In the genomic region with DNA sequence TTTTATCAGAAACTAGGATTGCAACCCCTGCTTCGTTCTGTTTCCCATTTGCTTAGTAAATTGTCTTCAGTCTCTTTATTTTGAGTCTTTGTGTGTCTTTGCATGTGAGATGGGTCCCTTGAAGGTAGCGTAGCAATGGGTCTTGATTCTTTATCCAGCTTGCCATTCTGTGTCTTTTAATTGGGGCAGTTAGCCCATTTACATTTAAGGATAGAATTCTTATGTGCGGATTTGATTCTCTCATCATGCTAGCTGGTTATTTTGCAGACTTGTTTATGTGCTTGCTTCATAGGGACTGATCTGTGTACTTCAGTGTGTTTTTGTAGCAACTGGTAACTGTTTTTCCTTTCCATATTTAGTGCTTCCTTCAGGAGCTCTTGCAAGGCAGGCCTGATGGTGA, we compare ENCODE assay signal across 13 cellular contexts.
A peak's percentile ranks its signal among the peaks of the same experiment; 100 is the strongest.
DNase-seq lines count a peak whose midpoint lies in the region; ATAC-seq and TF ChIP-seq lines count a peak whose summit lies in the region.
"Had no signal": no experiment of that assay in that cellular context is flagged by ENCODE, and none has a peak within 500 bp of the region (broad histone marks: within the 10 kb centered on the region; RNA-seq: fewer than 3 reads in every experiment).

No MANE protein-coding gene starts in this region.

- H3K4me3 Mint-ChIP-seq in natural killer cell: no peak overlapping the region
- no peak overlapping the region for H3K4me3 Mint-ChIP-seq in natural killer cell treated with Interleukin-12 subunit alpha and Interleukin-12 subunit beta and Interleukin-15 and Interleukin-18, amount 100 ng/mL, for 72 hours
- H3K4me3 Mint-ChIP-seq in central memory CD8-positive, alpha-beta T cell: no peak overlapping the region
- peak overlapping the region in 5 of 10 donors; percentile 4 to 49 (median 20) for H3K4me3 Mint-ChIP-seq in naive thymus-derived CD8-positive, alpha-beta T cell
- H3K4me3 Mint-ChIP-seq: GM23338 had no signal

- peak overlapping the region; percentile 19 to 41 for H3K27ac Mint-ChIP-seq in natural killer cell
- no peak overlapping the region for H3K27ac Mint-ChIP-seq in natural killer cell treated with Interleukin-12 subunit alpha and Interleukin-12 subunit beta and Interleukin-15 and Interleukin-18, amount 100 ng/mL, for 72 hours
- peak overlapping the region; percentile 64 for H3K27ac Mint-ChIP-seq in central memory CD8-positive, alpha-beta T cell (ENCODE audit: low read depth)
- H3K27ac Mint-ChIP-seq in naive thymus-derived CD8-positive, alpha-beta T cell: peak overlapping the region in 7 of 10 donors; percentile 34 to 78 (median 45)
- H3K27ac Mint-ChIP-seq: GM23338 had no signal

- H3K36me3 Mint-ChIP-seq in natural killer cell: no peaks in the 10 kb centered on the region
- H3K36me3 Mint-ChIP-seq in natural killer cell treated with Interleukin-12 subunit alpha and Interleukin-12 subunit beta and Interleukin-15 and Interleukin-18, amount 100 ng/mL, for 72 hours: peaks cover 18% of the 10 kb centered on the region
- peaks cover 16% of the 10 kb centered on the region for H3K36me3 Mint-ChIP-seq in central memory CD8-positive, alpha-beta T cell (ENCODE audit: insufficient read depth)
- H3K36me3 Mint-ChIP-seq in naive thymus-derived CD8-positive, alpha-beta T cell: peaks cover 21 to 49% (median 40%) of the 10 kb centered on the region in 3 donors

- H3K4me1 Mint-ChIP-seq in natural killer cell: peaks cover 85 to 93% of the 10 kb centered on the region in 2 donors
- peaks cover 77 to 85% of the 10 kb centered on the region in 2 donors for H3K4me1 Mint-ChIP-seq in natural killer cell treated with Interleukin-12 subunit alpha and Interleukin-12 subunit beta and Interleukin-15 and Interleukin-18, amount 100 ng/mL, for 72 hours (ENCODE audit: low read depth in 2 of 2)
- peaks cover 94% of the 10 kb centered on the region for H3K4me1 Mint-ChIP-seq in central memory CD8-positive, alpha-beta T cell
- peaks cover 67 to 97% (median 95%) of the 10 kb centered on the region in 4 donors for H3K4me1 Mint-ChIP-seq in naive thymus-derived CD8-positive, alpha-beta T cell

- H3K27me3 Mint-ChIP-seq in natural killer cell (ENCODE audit: low read depth in 2 of 2): no peaks in the 10 kb centered on the region
- no peaks in the 10 kb centered on the region for H3K27me3 Mint-ChIP-seq in natural killer cell treated with Interleukin-12 subunit alpha and Interleukin-12 subunit beta and Interleukin-15 and Interleukin-18, amount 100 ng/mL, for 72 hours
- H3K27me3 Mint-ChIP-seq in central memory CD8-positive, alpha-beta T cell: no peaks in the 10 kb centered on the region
- no peaks in the 10 kb centered on the region for H3K27me3 Mint-ChIP-seq in naive thymus-derived CD8-positive, alpha-beta T cell
- H3K27me3 Mint-ChIP-seq: CD4-positive, CD25-positive, alpha-beta regulatory T cell had no signal

- POLR2A ChIA-PET in naive thymus-derived CD8-positive, alpha-beta T cell (lab: Charles Lee): no interaction called here

- no peak for ATAC-seq in natural killer cell
- no peak for ATAC-seq in natural killer cell treated with Interleukin-12 subunit alpha and Interleukin-12 subunit beta and Interleukin-15 and Interleukin-18, amount 100 ng/mL, for 72 hours
- ATAC-seq in central memory CD8-positive, alpha-beta T cell (replicated peaks; ENCODE audit: extremely low read depth, poor library complexity, severe bottlenecking): no peak
- ATAC-seq in naive thymus-derived CD8-positive, alpha-beta T cell: no peak
- ATAC-seq: GM23338 had no signal

- no peaks in the 10 kb centered on the region for H3K9me3 Mint-ChIP-seq in natural killer cell
- H3K9me3 Mint-ChIP-seq in natural killer cell treated with Interleukin-12 subunit alpha and Interleukin-12 subunit beta and Interleukin-15 and Interleukin-18, amount 100 ng/mL, for 72 hours: peaks cover 4% of the 10 kb centered on the region
- H3K9me3 Mint-ChIP-seq in central memory CD8-positive, alpha-beta T cell: no peaks in the 10 kb centered on the region
- H3K9me3 Mint-ChIP-seq in naive thymus-derived CD8-positive, alpha-beta T cell: peaks cover 0 to 36% (median 5%) of the 10 kb centered on the region in 9 donors
- H3K9me3 Mint-ChIP-seq: GM23338 had no signal

- no peak for TF ChIP-seq CTCF in natural killer cell (IDR thresholded peaks at IDR 0.05)

- no peak for DNase-seq in natural killer cell
- no peak for DNase-seq in natural killer cell treated with Interleukin-12 subunit alpha and Interleukin-12 subunit beta and Interleukin-15 and Interleukin-18, amount 100 ng/mL, for 72 hours (ENCODE audit: low spot score)
- DNase-seq in central memory CD8-positive, alpha-beta T cell (ENCODE audit: low spot score in 2 of 2): no peak
- DNase-seq in naive thymus-derived CD8-positive, alpha-beta T cell: no peak
- no peak for DNase-seq in activated effector memory CD4-positive, alpha-beta T cell treated with anti-CD3 and anti-CD28 coated beads, Interleukin-2, amount 50 U/mL, for 16 hours
- no peak for DNase-seq in activated CD4-positive, alpha-beta T cell treated with anti-CD3 and anti-CD28 coated beads, Interleukin-2, amount 50 U/mL, for 4 hours
- no peak for DNase-seq in amygdala (lab: John Stamatoyannopoulos, UW)
- DNase-seq: CD4-positive, CD25-positive, alpha-beta regulatory T cell; DMS79 treated with DMSO at 0.1 percent for 48 hours; EL; H7; IMR-90 had no signal

- intact Hi-C loops in natural killer cell (cut with micrococcal nuclease): no loop called here

Comparison
In these comparisons a context has a peak if more than half of its experiments do, and no peak if none do; other contexts are left out.
1. H3K27ac Mint-ChIP-seq: peak in natural killer cell (2 of 2), central memory CD8-positive, alpha-beta T cell (single experiment) and naive thymus-derived CD8-positive, alpha-beta T cell (7 of 10); none in natural killer cell treated with Interleukin-12 subunit alpha and Interleukin-12 subunit beta and Interleukin-15 and Interleukin-18, amount 100 ng/mL, for 72 hours (0 of 2).